ENCODE assay signal across 1 cellular context in genomic region chr7:73995821-73996511, GRCh38.
TF ChIP-seq lines count a peak whose summit lies in the region.

No MANE protein-coding gene starts in this region.

TF ChIP-seq in SK-N-SH treated with all-trans-retinoic acid at 6 μM for 48 hours, 23 proteins besides CTCF, POLR2A, EP300 and RAD21 (continued from another document):
- TF ChIP-seq POU6F1 (CRISPR knock-in tag; IDR thresholded peaks at IDR 0.05; ENCODE audit: borderline replicate concordance, low read depth) (no peak), TOX (CRISPR knock-in tag; IDR thresholded peaks at IDR 0.05; ENCODE audit: borderline replicate concordance) (no peak), ESRRG (CRISPR knock-in tag; IDR thresholded peaks at IDR 0.05) (no peak), GLIS3 (CRISPR knock-in tag; IDR thresholded peaks at IDR 0.05) (no peak), TSHZ2 (CRISPR knock-in tag; IDR thresholded peaks at IDR 0.05) (no peak), ARNTL (CRISPR knock-in tag; IDR thresholded peaks at IDR 0.05; ENCODE audit: borderline replicate concordance, low read depth) (no peak), ZFP30 (CRISPR knock-in tag; IDR thresholded peaks at IDR 0.05) (no peak)
